ENCODE assay signal across 1 cellular context in the genomic region with DNA sequence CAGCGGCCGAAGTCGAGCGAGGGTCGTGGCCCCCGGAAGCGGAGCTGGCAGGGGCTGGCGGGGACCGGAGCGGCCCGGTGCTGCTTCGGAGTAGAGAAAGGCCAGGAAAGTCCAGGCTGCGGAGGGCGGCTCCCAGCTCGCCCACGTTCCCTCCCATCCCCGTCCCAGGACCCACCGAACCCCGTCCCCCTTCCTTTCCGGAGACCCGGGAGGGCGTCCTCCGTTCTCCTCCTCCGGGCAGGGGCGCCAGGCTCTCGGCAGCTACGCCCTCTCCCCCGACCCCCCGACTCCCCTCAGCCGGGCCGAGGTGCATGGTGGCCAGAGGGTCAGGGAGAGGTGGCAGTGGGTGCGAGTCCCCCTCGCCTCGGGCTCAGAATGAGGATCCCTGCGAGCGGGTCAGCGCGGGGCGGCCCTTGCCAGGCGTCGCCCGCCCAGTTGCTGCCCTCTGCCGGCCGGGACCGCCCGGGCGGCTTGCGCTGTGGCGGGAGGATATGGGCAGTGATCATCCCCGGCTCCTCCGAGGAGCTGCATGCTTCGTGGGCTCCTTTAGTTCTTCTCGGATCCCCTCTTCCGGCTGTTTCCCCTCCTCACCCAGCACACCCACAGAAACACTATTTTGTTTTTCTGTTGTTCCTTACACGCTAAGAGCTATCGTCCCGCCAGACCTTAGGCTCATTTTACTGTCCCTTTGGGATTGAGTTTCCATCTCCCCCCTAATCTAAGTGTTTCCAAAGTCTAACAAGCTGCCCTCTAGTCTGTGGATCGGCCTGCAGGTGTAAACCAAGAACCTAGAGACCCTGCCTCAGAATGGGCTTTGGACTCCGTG.
TF ChIP-seq lines count a peak whose summit lies in the region.

No MANE protein-coding gene starts in this region.

TF ChIP-seq in K562, 482 proteins besides CTCF, POLR2A, EP300 and RAD21 (continued from another document and continues in another):
- TF ChIP-seq TSHZ1 (CRISPR knock-in tag; IDR thresholded peaks at IDR 0.05) = no peak
- TF ChIP-seq RCOR1 (IDR thresholded peaks at IDR 0.05; ENCODE audit: borderline replicate concordance in 1 of 2, low read depth in 2 of 2, low read length in 2 of 2) = peak in 1 of 2 experiments; percentile 74; a peak in 2 of 4 replicates
- peak; percentile 18 for TF ChIP-seq FIP1L1 (IDR thresholded peaks at IDR 0.05; ENCODE audit: low read depth, low read length, poor library complexity, severe bottlenecking)
- peak; percentile 22 for TF ChIP-seq KDM5B (IDR thresholded peaks at IDR 0.05; ENCODE audit: insufficient replicate concordance, low read depth, low read length)
- TF ChIP-seq PCBP2 (IDR thresholded peaks at IDR 0.05; ENCODE audit: low read depth, low read length, poor library complexity, severe bottlenecking) = peak; percentile 2
- TF ChIP-seq HLTF (IDR thresholded peaks at IDR 0.05) = 0 out of 2 replicates have a peak, but pooled peaks have one; percentile 39
- TF ChIP-seq CBFA2T3 (IDR thresholded peaks at IDR 0.05) = 0 out of 2 replicates have a peak, but pooled peaks have one; percentile 6
- peak; percentile 21 for TF ChIP-seq NEUROD1 (IDR thresholded peaks at IDR 0.05; ENCODE audit: borderline replicate concordance, low read depth, low read length, partially characterized antibody)
- TF ChIP-seq L3MBTL2 (IDR thresholded peaks at IDR 0.05) = peak; percentile 47; the same call in 1 of the 2 replicates
- TF ChIP-seq VEZF1 (CRISPR knock-in tag; IDR thresholded peaks at IDR 0.05) = peak; percentile 10; the same call in 1 of the 2 replicates
- 0 out of 2 replicates have a peak, but pooled peaks have one; percentile 27 for TF ChIP-seq EP400 (IDR thresholded peaks at IDR 0.05)
- no peak for TF ChIP-seq HDAC8 (tag; IDR thresholded peaks at IDR 0.05)
- 0 out of 2 replicates have a peak, but pooled peaks have one; percentile 27 for TF ChIP-seq ETV1 (tag; conservative IDR thresholded peaks at IDR 0.05; ENCODE audit: low read depth)
- TF ChIP-seq, protein P1, sequence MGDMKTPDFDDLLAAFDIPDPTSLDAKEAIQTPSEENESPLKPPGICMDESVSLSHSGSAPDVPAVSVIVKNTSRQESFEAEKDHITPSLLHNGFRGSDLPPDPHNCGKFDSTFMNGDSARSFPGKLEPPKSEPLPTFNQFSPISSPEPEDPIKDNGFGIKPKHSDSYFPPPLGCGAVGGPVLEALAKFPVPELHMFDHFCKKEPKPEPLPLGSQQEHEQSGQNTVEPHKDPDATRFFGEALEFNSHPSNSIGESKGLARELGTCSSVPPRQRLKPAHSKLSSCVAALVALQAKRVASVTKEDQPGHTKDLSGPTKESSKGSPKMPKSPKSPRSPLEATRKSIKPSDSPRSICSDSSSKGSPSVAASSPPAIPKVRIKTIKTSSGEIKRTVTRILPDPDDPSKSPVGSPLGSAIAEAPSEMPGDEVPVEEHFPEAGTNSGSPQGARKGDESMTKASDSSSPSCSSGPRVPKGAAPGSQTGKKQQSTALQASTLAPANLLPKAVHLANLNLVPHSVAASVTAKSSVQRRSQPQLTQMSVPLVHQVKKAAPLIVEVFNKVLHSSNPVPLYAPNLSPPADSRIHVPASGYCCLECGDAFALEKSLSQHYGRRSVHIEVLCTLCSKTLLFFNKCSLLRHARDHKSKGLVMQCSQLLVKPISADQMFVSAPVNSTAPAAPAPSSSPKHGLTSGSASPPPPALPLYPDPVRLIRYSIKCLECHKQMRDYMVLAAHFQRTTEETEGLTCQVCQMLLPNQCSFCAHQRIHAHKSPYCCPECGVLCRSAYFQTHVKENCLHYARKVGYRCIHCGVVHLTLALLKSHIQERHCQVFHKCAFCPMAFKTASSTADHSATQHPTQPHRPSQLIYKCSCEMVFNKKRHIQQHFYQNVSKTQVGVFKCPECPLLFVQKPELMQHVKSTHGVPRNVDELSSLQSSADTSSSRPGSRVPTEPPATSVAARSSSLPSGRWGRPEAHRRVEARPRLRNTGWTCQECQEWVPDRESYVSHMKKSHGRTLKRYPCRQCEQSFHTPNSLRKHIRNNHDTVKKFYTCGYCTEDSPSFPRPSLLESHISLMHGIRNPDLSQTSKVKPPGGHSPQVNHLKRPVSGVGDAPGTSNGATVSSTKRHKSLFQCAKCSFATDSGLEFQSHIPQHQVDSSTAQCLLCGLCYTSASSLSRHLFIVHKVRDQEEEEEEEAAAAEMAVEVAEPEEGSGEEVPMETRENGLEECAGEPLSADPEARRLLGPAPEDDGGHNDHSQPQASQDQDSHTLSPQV (IDR thresholded peaks at IDR 0.05) = peak; percentile 16; the same call in 1 of the 2 replicates
- TF ChIP-seq RREB1 (CRISPR knock-in tag; IDR thresholded peaks at IDR 0.05) = 0 out of 2 replicates have a peak, but pooled peaks have one; percentile 36
- 0 out of 2 replicates have a peak, but pooled peaks have one; percentile 44 for TF ChIP-seq HDAC2 (IDR thresholded peaks at IDR 0.05)
- peak; percentile 54; the same call in 1 of the 2 replicates for TF ChIP-seq CBX1 (IDR thresholded peaks at IDR 0.05; ENCODE audit: low read depth)
- TF ChIP-seq HEY1 (CRISPR knock-in tag; IDR thresholded peaks at IDR 0.05; ENCODE audit: borderline replicate concordance) = no peak
- peak; percentile 62; the same call in 1 of the 2 replicates for TF ChIP-seq DMBX1 (CRISPR knock-in tag; IDR thresholded peaks at IDR 0.05; ENCODE audit: borderline replicate concordance)
- TF ChIP-seq CEBPZ (IDR thresholded peaks at IDR 0.05; ENCODE audit: borderline replicate concordance, low read depth, low read length) = no peak
- TF ChIP-seq REST (CRISPR knock-in tag; IDR thresholded peaks at IDR 0.05; ENCODE audit: low read depth) = no peak
